In genomic region chr5:102690910-102691309, GRCh38 we compare ENCODE assay signal across 24 cellular contexts.
"Had no signal": no experiment of that assay in that cellular context is flagged by ENCODE, and none has a peak within 500 bp of the region (broad histone marks: within the 10 kb centered on the region; RNA-seq: fewer than 3 reads in every experiment).

No MANE protein-coding gene starts in this region.

- H3K27me3 ChIP-seq: stomach, suprapubic skin, testis, thyroid gland, tibial artery, tibial nerve, transverse colon, upper lobe of left lung, upper lobe of right lung, uterus, vagina had no signal

- H3K9me3 ChIP-seq: suprapubic skin, testis, thoracic aorta, thyroid gland, tibial artery, transverse colon, upper lobe of left lung, upper lobe of right lung, uterus, vagina had no signal

- DNase-seq: stimulated activated CD4-positive, alpha-beta T cell treated with anti-CD3 and anti-CD28 coated beads, Interleukin-2, amount 100 ng/mL, for 48 hours; stimulated activated CD4-positive, alpha-beta T cell treated with anti-CD3 and anti-CD28 coated beads, Interleukin-4, amount 100 ng/mL, for 1 hour; stimulated activated CD4-positive, alpha-beta T cell treated with anti-CD3 and anti-CD28 coated beads, Interleukin-4, amount 100 ng/mL, for 24 hours; stimulated activated CD4-positive, alpha-beta T cell treated with anti-CD3 and anti-CD28 coated beads, Interleukin-4, amount 100 ng/mL, for 4 hours; stimulated activated CD8-positive, alpha-beta memory T cell treated with anti-CD3 and anti-CD28 coated beads, Interleukin-4, amount 100 ng/mL, for 48 hours; stimulated activated naive B cell treated with anti-CD40 and anti-IgM and Interleukin-4, amounts not matched to agents 10 μg/mL and 1 μg/mL and 100 μg/mL, for 72 hours; stimulated activated naive CD4-positive, alpha-beta T cell; stimulated activated naive CD4-positive, alpha-beta T cell treated with Interleukin-2 at 50 U/mL for 16 hours; stimulated activated naive CD8-positive, alpha-beta T cell treated with anti-CD3 and anti-CD28 coated beads, Interleukin-15, amount 100 ng/mL, for 72 hours; stimulated activated naive CD8-positive, alpha-beta T cell treated with anti-CD3 and anti-CD28 coated beads, Interleukin-15, Interleukin-2, amounts not matched to agents 100 U/mL and 50 U/mL, for 24 hours; stomach; substantia nigra; testis; thyroid gland; tibial artery; transverse colon; trophoblast cell; upper lobe of left lung; upper lobe of right lung; uterus had no signal

- H3K27ac ChIP-seq: stomach, suprapubic skin, testis, thoracic aorta, thyroid gland, tibial artery, tibial nerve, transverse colon, upper lobe of left lung, upper lobe of right lung, uterus, vagina had no signal

- H3K4me3 ChIP-seq: stomach, suprapubic skin, testis, thoracic aorta, thyroid gland, tibial artery, tibial nerve, transverse colon, upper lobe of left lung, upper lobe of right lung, uterus, vagina had no signal

- H3K4me1 ChIP-seq: stomach, suprapubic skin, testis, thyroid gland, tibial artery, tibial nerve, transverse colon, upper lobe of left lung, upper lobe of right lung, uterus, vagina had no signal

- H3K36me3 ChIP-seq: stomach, suprapubic skin, thoracic aorta, thyroid gland, tibial artery, tibial nerve, transverse colon, upper lobe of left lung, upper lobe of right lung, uterus, vagina had no signal
